8 cellular contexts compared by ENCODE assay signal in genomic region chr17:2023692-2024571, GRCh38. TPM values are rescaled to one million over a fixed set of nuclear protein-coding genes. Genes with fewer than 3 reads are reported as not detected.
DNase-seq lines count a peak whose midpoint lies in the region; ATAC-seq and TF ChIP-seq lines count a peak whose summit lies in the region.

No MANE protein-coding gene starts in this region.

- no peaks in the 10 kb centered on the region for H3K36me3 ChIP-seq in MM.1S (replicated peaks; ENCODE audit: insufficient read depth, low read length)

- H3K9me3 Mint-ChIP-seq in activated CD8-positive, alpha-beta T cell treated with anti-CD3 and anti-CD28 coated beads for 36 hours, result no peaks in the 10 kb centered on the region
- no peaks in the 10 kb centered on the region for H3K9me3 Mint-ChIP-seq in neural crest cell

- no peak overlapping the region for H2AFZ ChIP-seq in MM.1S (ENCODE audit: low read length)

- TF ChIP-seq CTCF in MM.1S (IDR thresholded peaks at IDR 0.05; ENCODE audit: low read length), result no peak
- no peak for TF ChIP-seq CTCF in activated CD8-positive, alpha-beta T cell treated with anti-CD3 and anti-CD28 coated beads for 36 hours (IDR thresholded peaks at IDR 0.05)
- TF ChIP-seq CTCF in neural crest cell (conservative IDR thresholded peaks at IDR 0.05), result no peak

- no peaks in the 10 kb centered on the region for H3K9me2 ChIP-seq in MM.1S (replicated peaks; ENCODE audit: insufficient read depth, low read length)

- DNase-seq in COLO668 (lab: John Stamatoyannopoulos, UW; ENCODE audit: unreplicated experiment) (peak; percentile 26), MM.1S (no peak), fibroblast of gingiva (ENCODE audit: low read depth) (peak; percentile 69), neural crest cell (ENCODE audit: low read depth, low spot score) (no peak)
- peak; percentile 55 for DNase-seq in activated CD8-positive, alpha-beta T cell treated with anti-CD3 and anti-CD28 coated beads for 36 hours

- peaks cover 11% of the 10 kb centered on the region for H3K4me1 Mint-ChIP-seq in activated CD8-positive, alpha-beta T cell treated with anti-CD3 and anti-CD28 coated beads for 36 hours (ENCODE audit: low read depth)
- H3K4me1 Mint-ChIP-seq in neural crest cell, result peaks cover 18% of the 10 kb centered on the region

- H3K27ac ChIP-seq in MM.1S (ENCODE audit: low read length), result no peak overlapping the region

- H3K27ac Mint-ChIP-seq in activated CD8-positive, alpha-beta T cell treated with anti-CD3 and anti-CD28 coated beads for 36 hours, result no peak overlapping the region
- no peak overlapping the region for H3K27ac Mint-ChIP-seq in neural crest cell (ENCODE audit: unreplicated experiment)

- no peaks in the 10 kb centered on the region for H3K36me3 Mint-ChIP-seq in activated CD8-positive, alpha-beta T cell treated with anti-CD3 and anti-CD28 coated beads for 36 hours (ENCODE audit: low read depth)
- no peaks in the 10 kb centered on the region for H3K36me3 Mint-ChIP-seq in neural crest cell (ENCODE audit: low read depth)

- peak; percentile 6 for ATAC-seq in activated CD8-positive, alpha-beta T cell treated with anti-CD3 and anti-CD28 coated beads for 36 hours
- ATAC-seq in HG02763 (IDR thresholded peaks at IDR 0.05; ENCODE audit: unreplicated experiment) (no peak), HG03354 (IDR thresholded peaks at IDR 0.05; ENCODE audit: poor library complexity, severe bottlenecking, unreplicated experiment) (no peak), HG02759 (IDR thresholded peaks at IDR 0.05; ENCODE audit: unreplicated experiment) (no peak)

- peak overlapping the region; percentile 71 for H3K4me3 Mint-ChIP-seq in activated CD8-positive, alpha-beta T cell treated with anti-CD3 and anti-CD28 coated beads for 36 hours
- H3K4me3 Mint-ChIP-seq in neural crest cell, result peak overlapping the region; percentile 79

- H3K9ac ChIP-seq in MM.1S (ENCODE audit: low read length), result no peak overlapping the region

- H3K79me2 ChIP-seq in MM.1S (ENCODE audit: low read length), result no peaks in the 10 kb centered on the region

- no peaks in the 10 kb centered on the region for H4K20me1 ChIP-seq in MM.1S (ENCODE audit: insufficient read depth, low read length)

- peak overlapping the region; percentile 66; the same call in 1 of the 2 replicates for H3K4me2 ChIP-seq in MM.1S (ENCODE audit: low read depth, low read length)

- no peaks in the 10 kb centered on the region for H3K9me3 ChIP-seq in MM.1S (replicated peaks; ENCODE audit: insufficient read depth, low read length)

- H3K4me1 ChIP-seq in MM.1S (ENCODE audit: low read length), result no peaks in the 10 kb centered on the region

- no peaks in the 10 kb centered on the region for H3F3A ChIP-seq in MM.1S (ENCODE audit: insufficient read depth, low read length)

- H3K4me3 ChIP-seq in MM.1S (ENCODE audit: low read length), result no peak overlapping the region

- intact Hi-C loops in activated CD8-positive, alpha-beta T cell treated with anti-CD3 and anti-CD28 coated beads for 36 hours (cut with micrococcal nuclease), result no loop called here

- peaks cover 97% of the 10 kb centered on the region for H3K27me3 ChIP-seq in MM.1S (replicated peaks; ENCODE audit: insufficient read depth, low read length)

- H3K27me3 Mint-ChIP-seq in activated CD8-positive, alpha-beta T cell treated with anti-CD3 and anti-CD28 coated beads for 36 hours, result peaks cover 27% of the 10 kb centered on the region
- H3K27me3 Mint-ChIP-seq in neural crest cell (ENCODE audit: low read depth), result peaks cover 87% of the 10 kb centered on the region

- CTCF ChIA-PET in activated CD8-positive, alpha-beta T cell treated with anti-CD3 and anti-CD28 coated beads for 36 hours (lab: Charles Lee), result interaction anchor here (0.7 to 3.3 kb wide), 5 partner anchors 114 to 307 kb away, joined by 3 to 14 read pairs (median 5); no protein-coding TSS in a partner anchor

- POLR2A ChIA-PET in activated CD8-positive, alpha-beta T cell treated with anti-CD3 and anti-CD28 coated beads for 36 hours (lab: Charles Lee), result interaction anchor here (0.8 to 1.0 kb wide), 2 partner anchors 272 to 311 kb away, joined by 3 to 4 read pairs; no protein-coding TSS in a partner anchor

RNA-seq across cellular contexts. Expression of gene RTN4RL1, which starts 1.2 kb away (rescaled TPM):
- under 1 TPM; 0.27 to 0.49 TPM for total RNA-seq in activated CD8-positive, alpha-beta T cell treated with anti-CD3 and anti-CD28 coated beads for 36 hours
- total RNA-seq in neural crest cell, result 0.36 and 0.47 TPM in 2 replicates

RNA-seq across cellular contexts. Expression of gene DPH1, which starts 6.0 kb away (rescaled TPM):
- total RNA-seq in activated CD8-positive, alpha-beta T cell treated with anti-CD3 and anti-CD28 coated beads for 36 hours, result 10 to 100 TPM; 27.8 to 32.5 TPM
- total RNA-seq in neural crest cell, result 29.7 and 35.1 TPM in 2 replicates

RNA-seq across cellular contexts. Expression of gene OVCA2, which starts 17.9 kb away (rescaled TPM):
- 10 to 100 TPM; 28.0 to 28.5 TPM for total RNA-seq in activated CD8-positive, alpha-beta T cell treated with anti-CD3 and anti-CD28 coated beads for 36 hours
- total RNA-seq in neural crest cell, result 25.6 and 29.8 TPM in 2 replicates

RNA-seq across cellular contexts. Expression of gene HIC1, which starts 31.0 kb away (rescaled TPM):
- 10 to 100 TPM; 35.1 TPM for total RNA-seq in activated CD8-positive, alpha-beta T cell treated with anti-CD3 and anti-CD28 coated beads for 36 hours
- 0.37 and 0.82 TPM in 2 replicates for total RNA-seq in neural crest cell

Comparison
In these comparisons a context has a peak if more than half of its experiments do, and no peak if none do; other contexts are left out.
1. DNase-seq: peak in COLO668 (single experiment), activated CD8-positive, alpha-beta T cell treated with anti-CD3 and anti-CD28 coated beads for 36 hours (single experiment) and fibroblast of gingiva (single experiment); none in MM.1S (single experiment) and neural crest cell (single experiment).